1 cellular context compared by ENCODE assay signal in genomic region chr3:140545756-140546155, GRCh38.
TF ChIP-seq lines count a peak whose summit lies in the region.

No MANE protein-coding gene starts in this region.

TF ChIP-seq in HepG2, 621 proteins besides CTCF, POLR2A, EP300 and RAD21 (continued from another document):
- TF ChIP-seq BRF2 (CRISPR knock-in tag; IDR thresholded peaks at IDR 0.05) (no peak), ELK4 (CRISPR knock-in tag; IDR thresholded peaks at IDR 0.05; ENCODE audit: borderline replicate concordance) (no peak), ZNF274 (CRISPR knock-in tag; IDR thresholded peaks at IDR 0.05) (no peak), ZNF678 (CRISPR knock-in tag; IDR thresholded peaks at IDR 0.05) (no peak), HOXA5 (CRISPR knock-in tag; IDR thresholded peaks at IDR 0.05) (no peak), ZNF550 (CRISPR knock-in tag; IDR thresholded peaks at IDR 0.05; ENCODE audit: borderline replicate concordance) (no peak), ZNF691 (CRISPR knock-in tag; IDR thresholded peaks at IDR 0.05; ENCODE audit: borderline replicate concordance, low read depth) (no peak), ZNF496 (CRISPR knock-in tag; IDR thresholded peaks at IDR 0.05; ENCODE audit: insufficient replicate concordance) (no peak), CBX1 (IDR thresholded peaks at IDR 0.05; ENCODE audit: low read depth) (no peak), MBD4 (IDR thresholded peaks at IDR 0.05; ENCODE audit: borderline replicate concordance, low read length) (no peak), TEAD2 (CRISPR knock-in tag; IDR thresholded peaks at IDR 0.05) (no peak), TRIM22 (IDR thresholded peaks at IDR 0.05) (no peak), CSRNP2 (CRISPR knock-in tag; conservative IDR thresholded peaks at IDR 0.05; ENCODE audit: low read depth) (no peak)
TF ChIP-seq in HepG2: peak in this region for 0.
